ENCODE assay signal across 30 cellular contexts in the genomic region with DNA sequence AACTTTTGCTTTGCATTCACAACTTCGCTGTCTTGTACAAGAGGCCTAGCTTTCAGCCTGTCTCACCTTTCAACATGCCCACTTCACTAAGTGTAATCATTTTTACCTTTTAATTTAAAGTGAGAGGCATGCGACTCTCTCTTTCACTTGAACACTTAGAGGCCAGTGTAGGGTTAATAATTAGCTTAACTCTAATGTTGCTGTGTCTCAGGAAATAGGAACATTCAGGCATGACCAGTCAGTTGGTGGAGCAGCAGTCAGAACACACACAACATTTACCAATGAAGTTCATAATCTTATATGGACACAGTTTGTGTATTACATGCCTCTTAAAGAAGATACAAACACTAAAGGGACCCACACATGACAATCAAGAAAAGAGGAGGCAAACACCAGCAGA. TPM values are rescaled to one million over a fixed set of nuclear protein-coding genes. Genes with fewer than 3 reads are reported as not detected.
A peak's percentile ranks its signal among the peaks of the same experiment; 100 is the strongest.
DNase-seq lines count a peak whose midpoint lies in the region; ATAC-seq and TF ChIP-seq lines count a peak whose summit lies in the region.
"Had no signal": no experiment of that assay in that cellular context is flagged by ENCODE, and none has a peak within 500 bp of the region (broad histone marks: within the 10 kb centered on the region; RNA-seq: fewer than 3 reads in every experiment).

No MANE protein-coding gene starts in this region.

- intact Hi-C loops in Panc1 (cut with micrococcal nuclease; ENCODE audit: unreplicated experiment), result no loop called here
- intact Hi-C loops in uterus (cut with DNase I; ENCODE audit: low total_unique reads), result no loop called here

- H3K36me3 ChIP-seq in Panc1 (ENCODE audit: control insufficient read depth, insufficient read depth, low read length) (no peaks in the 10 kb centered on the region), uterus (no peaks in the 10 kb centered on the region)
- H3K36me3 ChIP-seq: brain microvascular endothelial cell, SJCRH30, thoracic aorta had no signal

- no peaks in the 10 kb centered on the region for H3K4me1 ChIP-seq in Panc1 (ENCODE audit: control insufficient read depth, insufficient read depth, low read length)
- no peaks in the 10 kb centered on the region for H3K4me1 ChIP-seq in uterus
- H3K4me1 ChIP-seq: A549, SJCRH30 had no signal

- H3K9me3 ChIP-seq in Panc1 (ENCODE audit: control insufficient read depth, insufficient read depth, low read depth, low read length) (0 out of 2 replicates have a peak, but pooled peaks cover 2% of the 10 kb centered on the region), uterus (no peaks in the 10 kb centered on the region)
- H3K9me3 ChIP-seq: A549, mucosa of descending colon, SJCRH30, thoracic aorta had no signal

- TF ChIP-seq POLR2A in uterus (IDR thresholded peaks at IDR 0.05), result no peak

- H3K4me3 ChIP-seq in Panc1 (ENCODE audit: low read depth in 2 of 2, low read length in 2 of 2), result no peak overlapping the region
- H3K4me3 ChIP-seq in uterus, result no peak overlapping the region
- H3K4me3 ChIP-seq: A549, lung, mucosa of descending colon, SJCRH30, skin epidermis, thoracic aorta had no signal

- POLR2A ChIA-PET in Panc1 (lab: Charles Lee), result no interaction called here

- peak overlapping the region; percentile 1; the same call in 1 of the 2 replicates for H3K27ac ChIP-seq in Panc1 (ENCODE audit: low read length)
- H3K27ac ChIP-seq in uterus, result no peak overlapping the region
- H3K27ac ChIP-seq: A549, brain microvascular endothelial cell, KMS-11, SJCRH30, skin epidermis, thoracic aorta had no signal

- in situ Hi-C loops in Caki2 (cut with HindIII; ENCODE audit: low pct_unique_long_range_greater_than_20kb, low sequenced_read_pairs), result no loop called here
- in situ Hi-C loops in Panc1 (cut with HindIII; ENCODE audit: low pct_unique_long_range_greater_than_20kb, low sequenced_read_pairs), result no loop called here

- DNase-seq in Caki2 (ENCODE audit: low read depth), result peak; percentile 12
- DNase-seq in Panc1 (ENCODE audit: low read depth, low spot score), result no peak
- no peak for DNase-seq in uterus
- no peak for DNase-seq in activated gamma-delta T cell treated with Interleukin-2 at 50 U/mL for 16 hours
- DNase-seq: activated CD4-positive, alpha-beta memory T cell treated with anti-CD3 and anti-CD28 coated beads for 36 hours; activated CD4-positive, CD25-positive, alpha-beta regulatory T cell; activated CD8-positive, alpha-beta memory T cell treated with anti-CD3 and anti-CD28 coated beads, Interleukin-2, amount 50 U/mL, for 4 hours; activated naive CD4-positive, alpha-beta T cell treated with anti-CD3 and anti-CD28 coated beads, Interleukin-2, amount 50 U/mL, for 16 hours; amniotic stem cell; brain microvascular endothelial cell; CD8-positive, alpha-beta memory T cell; HCEC 1CT; kidney; mucosa of descending colon; NCI-H1436 treated with DMSO at 0.1 percent for 48 hours; NCI-H446; NCI-H774; retina; SJCRH30; T-cell had no signal

- ATAC-seq in GM19395 (IDR thresholded peaks at IDR 0.05; ENCODE audit: unreplicated experiment), result peak; percentile 52
- ATAC-seq in HG02763 (IDR thresholded peaks at IDR 0.05; ENCODE audit: unreplicated experiment), result peak; percentile 59
- ATAC-seq in Panc1, result no peak
- no peak for ATAC-seq in HG03175 (IDR thresholded peaks at IDR 0.05; ENCODE audit: unreplicated experiment)
- ATAC-seq in GM21515 (IDR thresholded peaks at IDR 0.05; ENCODE audit: unreplicated experiment), result no peak
- ATAC-seq: A549, mucosa of descending colon, T-cell had no signal

- H3K27me3 ChIP-seq in Panc1 (ENCODE audit: control insufficient read depth, insufficient read depth, low read length), result no peaks in the 10 kb centered on the region
- H3K27me3 ChIP-seq in uterus, result no peaks in the 10 kb centered on the region
- H3K27me3 ChIP-seq: brain microvascular endothelial cell, SJCRH30 had no signal

- no TSS peak for BruUV-seq in Panc1 (replicated peaks; lab: Mats Ljungman, UMichigan)

- TF ChIP-seq CTCF in Panc1 (IDR thresholded peaks at IDR 0.05) (no peak), uterus (IDR thresholded peaks at IDR 0.05) (no peak)

- CTCF ChIA-PET in Panc1 (lab: Charles Lee), result no interaction called here

RNA-seq across cellular contexts. Expression of a gene that starts 47.6 kb away (rescaled TPM):
- total RNA-seq in Caki2 (2014; rRNA removed; shearing (Covaris generic); ENCODE audit: low replicate concordance), result not detected in 2 replicates
- total RNA-seq in Panc1 (2021; ENCODE audit: unreplicated experiment) (14.0 TPM), uterus (1 to 10 TPM in 1 of 4 donors, under 1 TPM in 1, not detected in 2; 0.55 to 1.1 TPM)
- polyA plus RNA-seq in Panc1 (2012; ENCODE audit: insufficient read length), result 12.3 TPM
- total RNA-seq: activated CD4-positive, alpha-beta memory T cell treated with anti-CD3 and anti-CD28 coated beads for 36 hours; activated T-helper 1 cell treated with anti-CD3 and anti-CD28 coated beads, Interleukin-12 subunit alpha, Interleukin-12 subunit beta, Interleukin-2, Interleukin-4 antibody, amounts not matched to agents 30 ng/mL and 10 ng/mL and 1 ng/mL, durations not matched to agents 14 hours and 24 hours and 36 hours; CD8-positive, alpha-beta memory T cell; SJCRH30 had no signal
- polyA plus RNA-seq: CD8-positive, alpha-beta memory T cell had no signal

Comparison
In these comparisons a context has a peak if more than half of its experiments do, and no peak if none do; other contexts are left out.
1. ATAC-seq: peak in GM19395 (single experiment) and HG02763 (single experiment); none in Panc1 (single experiment), HG03175 (single experiment) and GM21515 (single experiment).